Comparison of ENCODE assay signal across 23 cellular contexts in genomic region chr2:10661846-10662245, GRCh38. TPM values are rescaled to one million over a fixed set of nuclear protein-coding genes. Genes with fewer than 3 reads are reported as not detected.
A peak's percentile ranks its signal among the peaks of the same experiment; 100 is the strongest.
DNase-seq lines count a peak whose midpoint lies in the region; ATAC-seq and TF ChIP-seq lines count a peak whose summit lies in the region.
"Had no signal": no experiment of that assay in that cellular context is flagged by ENCODE, and none has a peak within 500 bp of the region (broad histone marks: within the 10 kb centered on the region; RNA-seq: fewer than 3 reads in every experiment).

No MANE protein-coding gene starts in this region.

- no peak for TF ChIP-seq EP300 in esophagus muscularis mucosa (IDR thresholded peaks at IDR 0.05)

- CTCF ChIA-PET in PC-3 (lab: Charles Lee) = no interaction called here

- no peak overlapping the region for H2AFZ ChIP-seq in PC-3 (ENCODE audit: low read length)

- H3F3A ChIP-seq in PC-3 (ENCODE audit: low read length, unreplicated experiment) = peaks cover 14% of the 10 kb centered on the region

- no peaks in the 10 kb centered on the region for H3K9me2 ChIP-seq in PC-3 (replicated peaks; ENCODE audit: low read length)

- H3K27me3 ChIP-seq in PC-3 (ENCODE audit: low read length) = no peaks in the 10 kb centered on the region
- H3K27me3 ChIP-seq in esophagus muscularis mucosa = no peaks in the 10 kb centered on the region
- H3K27me3 ChIP-seq: BE2C; BLaER1 treated with 17β-estradiol and CSF1 and Interleukin-3, amounts not matched to agents 10 nM and 100 nM had no signal

- H3K9me3 Mint-ChIP-seq in activated naive CD8-positive, alpha-beta T cell treated with anti-CD3 and anti-CD28 coated beads for 36 hours = no peaks in the 10 kb centered on the region
- H3K9me3 Mint-ChIP-seq: CD14-positive monocyte; CD4-positive, alpha-beta T cell; CD8-positive, alpha-beta memory T cell had no signal

- 94% methylated on average over 6 of the region's 6 CpGs for WGBS in esophagus muscularis mucosa

- no peak overlapping the region for H3K4me2 ChIP-seq in PC-3 (ENCODE audit: low read length)
- H3K4me2 ChIP-seq: A549; BLaER1 treated with 17β-estradiol and CSF1 and Interleukin-3, amounts not matched to agents 10 nM and 100 nM had no signal

- H3K4me1 Mint-ChIP-seq in activated naive CD8-positive, alpha-beta T cell treated with anti-CD3 and anti-CD28 coated beads for 36 hours = peaks cover 8% of the 10 kb centered on the region
- H3K4me1 Mint-ChIP-seq: CD14-positive monocyte had no signal

- H4K20me1 ChIP-seq in PC-3 (ENCODE audit: low read length) = no peaks in the 10 kb centered on the region

- POLR2A ChIA-PET in PC-3 (lab: Charles Lee; ENCODE audit: unreplicated experiment) = interaction anchor here (0.6 kb wide), 1 partner anchor 539 kb away, joined by 6 read pairs; no protein-coding TSS in a partner anchor

- intact Hi-C loops in PC-3 (cut with micrococcal nuclease) = loop anchor here (2.0 to 5.0 kb wide), 3 partner anchors 77 to 537 kb away; no protein-coding TSS in a partner anchor
- intact Hi-C loops in esophagus muscularis mucosa (cut with DNase I) = loop anchor here (10.0 kb wide), 2 partner anchors 217 to 537 kb away; partner anchors contain the start of genes ODC1 and RRM2

- H3K27ac ChIP-seq in PC-3 (ENCODE audit: low read length) (no peak overlapping the region), esophagus muscularis mucosa (replicated peaks in 1 of 4) (no peak overlapping the region)
- H3K27ac ChIP-seq: A549; BLaER1 treated with 17β-estradiol and CSF1 and Interleukin-3, amounts not matched to agents 10 nM and 100 nM had no signal

- H3K4me1 ChIP-seq in PC-3 (ENCODE audit: insufficient read depth, low read length) (peaks cover 35% of the 10 kb centered on the region), esophagus muscularis mucosa (peaks cover 0 to 5% (median 0%) of the 10 kb centered on the region in 4 donors)
- H3K4me1 ChIP-seq: A549, BE2C, HAP-1 had no signal

- peaks cover 45% of the 10 kb centered on the region for H3K36me3 ChIP-seq in PC-3 (ENCODE audit: low read depth, low read length)
- H3K36me3 ChIP-seq in esophagus muscularis mucosa = peaks cover 56 to 97% (median 78%) of the 10 kb centered on the region in 4 donors

- H3K4me3 ChIP-seq in PC-3 (ENCODE audit: low read length) = no peak overlapping the region
- no peak overlapping the region for H3K4me3 ChIP-seq in cardiac fibroblast (replicated peaks in 1 of 2; ENCODE audit: low read depth in 2 of 2, low read length in 2 of 2)
- H3K4me3 ChIP-seq in esophagus muscularis mucosa = no peak overlapping the region
- H3K4me3 ChIP-seq: A549; BLaER1 treated with 17β-estradiol and CSF1 and Interleukin-3, amounts not matched to agents 10 nM and 100 nM; HAP-1 had no signal

- no peaks in the 10 kb centered on the region for H3K9me3 ChIP-seq in PC-3 (ENCODE audit: low read length)
- H3K9me3 ChIP-seq in esophagus muscularis mucosa = no peaks in the 10 kb centered on the region
- H3K9me3 ChIP-seq: A549; BE2C; BLaER1 treated with 17β-estradiol and CSF1 and Interleukin-3, amounts not matched to agents 10 nM and 100 nM; HAP-1 had no signal

- ATAC-seq in PC-3 = peak; percentile 43
- ATAC-seq: A549 had no signal

- H3K4me3 Mint-ChIP-seq in activated naive CD8-positive, alpha-beta T cell treated with anti-CD3 and anti-CD28 coated beads for 36 hours = no peak overlapping the region
- H3K4me3 Mint-ChIP-seq: CD14-positive monocyte; CD4-positive, alpha-beta T cell; CD8-positive, alpha-beta memory T cell had no signal

- H3K79me2 ChIP-seq in PC-3 (ENCODE audit: low read length) = no peaks in the 10 kb centered on the region

- no peaks in the 10 kb centered on the region for H3K27me3 Mint-ChIP-seq in activated naive CD8-positive, alpha-beta T cell treated with anti-CD3 and anti-CD28 coated beads for 36 hours
- H3K27me3 Mint-ChIP-seq: CD4-positive, alpha-beta T cell; CD8-positive, alpha-beta memory T cell had no signal

- TF ChIP-seq CTCF in PC-3 (conservative IDR thresholded peaks at IDR 0.05; ENCODE audit: low read depth, low read length) (no peak), cardiac fibroblast (IDR thresholded peaks at IDR 0.05; ENCODE audit: low read depth, low read length) (no peak), esophagus muscularis mucosa (IDR thresholded peaks at IDR 0.05) (no peak)

- peak; percentile 58 for DNase-seq in HCEC 1CT
- peak; percentile 54 for DNase-seq in PC-3
- DNase-seq in cardiac fibroblast (ENCODE audit: low read depth in 2 of 2) = peak; percentile 35 to 57
- no peak for DNase-seq in foreskin melanocyte
- DNase-seq in esophagus muscularis mucosa (ENCODE audit: extremely low spot score) = no peak
- no peak for DNase-seq in activated naive CD8-positive, alpha-beta T cell treated with anti-CD3 and anti-CD28 coated beads for 36 hours
- DNase-seq in NOMO-1 (lab: John Stamatoyannopoulos, UW; ENCODE audit: unreplicated experiment in 2 of 2) = no peak
- DNase-seq: 8988T; ACHN; AML-193; BE2C; CD4-positive, alpha-beta T cell; CD8-positive, alpha-beta memory T cell; DMS 273 treated with DMSO at 0.1 percent for 48 hours; DMS79; EL; GF-D8; GOT3 had no signal

- TF ChIP-seq POLR2A in esophagus muscularis mucosa (IDR thresholded peaks at IDR 0.05; ENCODE audit: low read depth) = no peak

- H3K27ac Mint-ChIP-seq in activated naive CD8-positive, alpha-beta T cell treated with anti-CD3 and anti-CD28 coated beads for 36 hours = no peak overlapping the region
- H3K27ac Mint-ChIP-seq: CD14-positive monocyte; CD4-positive, alpha-beta T cell; CD8-positive, alpha-beta memory T cell had no signal

- no peak overlapping the region for H3K9ac ChIP-seq in PC-3 (ENCODE audit: low read length)
- H3K9ac ChIP-seq: BLaER1 treated with 17β-estradiol and CSF1 and Interleukin-3, amounts not matched to agents 10 nM and 100 nM had no signal

- BruUV-seq in PC-3 (replicated peaks; lab: Mats Ljungman, UMichigan) = no TSS peak

- peaks cover 26% of the 10 kb centered on the region for H3K36me3 Mint-ChIP-seq in activated naive CD8-positive, alpha-beta T cell treated with anti-CD3 and anti-CD28 coated beads for 36 hours

RNA-seq across cellular contexts. Expression of gene NOL10, which starts 27.9 kb away (rescaled TPM):
- total RNA-seq in PC-3 (2014; rRNA removed) (32.9 and 51.1 TPM in 2 replicates), esophagus muscularis mucosa (10 to 100 TPM; 20.2 to 33.0 (median 24.0) TPM)
- total RNA-seq in activated naive CD8-positive, alpha-beta T cell treated with anti-CD3 and anti-CD28 coated beads for 36 hours = 10 to 100 TPM; 48.1 to 49.9 TPM

RNA-seq across cellular contexts. Expression of gene ATP6V1C2, which starts 59.6 kb away (rescaled TPM):
- total RNA-seq in PC-3 (2014; rRNA removed) (0.40 TPM in 1 of 2 replicates, not detected in the other), esophagus muscularis mucosa (under 1 TPM in 1 of 4 donors, not detected in 3; 0.17 TPM)
- not detected for total RNA-seq in activated naive CD8-positive, alpha-beta T cell treated with anti-CD3 and anti-CD28 coated beads for 36 hours
- total RNA-seq: CD4-positive, alpha-beta T cell; G401 had no signal

Comparison
In these comparisons a context has a peak if more than half of its experiments do, and no peak if none do; other contexts are left out.
1. DNase-seq: peak in HCEC 1CT (single experiment), PC-3 (single experiment) and cardiac fibroblast (2 of 2); none in foreskin melanocyte (single experiment), esophagus muscularis mucosa (single experiment), activated naive CD8-positive, alpha-beta T cell treated with anti-CD3 and anti-CD28 coated beads for 36 hours (single experiment) and NOMO-1 (0 of 2).